ENCODE assay signal across 9 cellular contexts in the genomic region with DNA sequence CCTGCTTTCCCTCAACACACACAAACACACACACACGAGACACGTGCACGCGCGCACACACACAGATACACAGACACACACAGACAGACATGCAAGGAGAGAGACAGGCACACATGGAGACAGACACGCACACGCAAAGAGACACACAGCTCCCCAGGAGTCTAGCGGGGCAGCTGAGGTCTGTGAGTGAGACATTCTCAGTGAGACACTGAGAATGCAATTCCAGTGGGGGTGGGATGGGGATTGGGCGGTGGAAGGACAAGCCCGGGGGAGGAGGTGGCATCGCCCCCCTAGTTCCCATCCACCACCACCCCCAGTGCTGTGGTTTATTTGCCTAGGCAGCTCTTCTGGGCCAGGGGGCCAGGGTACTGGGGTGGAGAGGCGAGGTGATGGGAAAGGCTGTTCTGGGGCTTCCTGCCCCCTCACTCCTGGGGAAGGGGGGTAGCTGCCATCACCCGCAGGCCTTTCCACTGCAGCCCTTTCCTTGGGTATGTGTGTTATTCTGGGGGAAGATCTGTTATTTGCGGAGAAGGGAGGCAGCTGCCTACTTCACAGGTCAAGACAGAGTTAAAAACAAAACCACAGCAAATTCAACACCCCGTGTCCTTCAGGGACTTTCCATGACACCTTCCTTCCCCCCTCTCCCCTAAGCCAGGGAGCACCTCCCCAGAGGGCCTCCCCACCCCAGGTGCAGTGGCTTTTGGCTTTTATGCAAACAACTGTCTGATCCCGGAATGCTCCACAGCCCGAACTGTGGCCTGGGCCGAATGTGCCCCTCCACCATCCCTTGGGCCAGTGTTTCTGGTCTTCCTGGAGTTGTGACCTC. TPM values are rescaled to one million over a fixed set of nuclear protein-coding genes. Genes with fewer than 3 reads are reported as not detected.
DNase-seq lines count a peak whose midpoint lies in the region; ATAC-seq and TF ChIP-seq lines count a peak whose summit lies in the region.
"Had no signal": no experiment of that assay in that cellular context is flagged by ENCODE, and none has a peak within 500 bp of the region (broad histone marks: within the 10 kb centered on the region; RNA-seq: fewer than 3 reads in every experiment).

No MANE protein-coding gene starts in this region.

- H3K27ac ChIP-seq in skeletal muscle tissue (ENCODE audit: low read depth, low read length) (peak overlapping the region; percentile 83), caudate nucleus (ENCODE audit: low read depth, low read length) (no peak overlapping the region), body of pancreas (peak overlapping the region in 1 of 4 donors; percentile 93)

- peak overlapping the region in 1 of 3 donors; percentile 87 for H3K9ac ChIP-seq in skeletal muscle tissue (ENCODE audit: low read depth in 1 of 3, low read length in 3 of 3)

- ATAC-seq in GM19395 (IDR thresholded peaks at IDR 0.05; ENCODE audit: unreplicated experiment), result peak; percentile 38
- no peak for ATAC-seq in HG03520 (IDR thresholded peaks at IDR 0.05; ENCODE audit: unreplicated experiment)
- ATAC-seq in body of pancreas, result no peak

- TF ChIP-seq CTCF in body of pancreas (IDR thresholded peaks at IDR 0.05), result no peak

- H3K27me3 ChIP-seq in skeletal muscle tissue (ENCODE audit: control insufficient read depth in 3 of 3, insufficient read depth in 3 of 3, low read length in 3 of 3), result peaks cover 0 to 4% (median 0%) of the 10 kb centered on the region in 3 donors
- H3K27me3 ChIP-seq in body of pancreas, result no peaks in the 10 kb centered on the region

- no peak for TF ChIP-seq POLR2A in body of pancreas (IDR thresholded peaks at IDR 0.05)

- H3K9me3 ChIP-seq in skeletal muscle tissue (ENCODE audit: control insufficient read depth in 3 of 3, low read length in 3 of 3), result no peaks in the 10 kb centered on the region
- no peaks in the 10 kb centered on the region for H3K9me3 ChIP-seq in body of pancreas

- no peaks in the 10 kb centered on the region for H3K36me3 ChIP-seq in skeletal muscle tissue (ENCODE audit: control insufficient read depth in 3 of 3, insufficient read depth in 3 of 3, low read length in 3 of 3)
- no peaks in the 10 kb centered on the region for H3K36me3 ChIP-seq in body of pancreas (replicated peaks in 1 of 2; ENCODE audit: insufficient read depth in 1 of 2, low read depth in 2 of 2)

- intact Hi-C loops in body of pancreas (cut with DNase I), result loop anchor here (5.0 kb wide), 1 partner anchor 143 kb away; no protein-coding TSS in a partner anchor

- 53 to 55% methylated on average over 13 to 17 of the region's 18 CpGs for WGBS in body of pancreas, 2 donors

- peak; percentile 42 to 58 (median 52) for DNase-seq in T-helper 1 cell
- DNase-seq in central memory CD4-positive, alpha-beta T cell, result peak; percentile 70
- DNase-seq in hippocampal formation (lab: John Stamatoyannopoulos, UW), result no peak
- DNase-seq in caudate nucleus (lab: John Stamatoyannopoulos, UW), result no peak
- DNase-seq in body of pancreas, result no peak

- H3K4me1 ChIP-seq in skeletal muscle tissue (ENCODE audit: control insufficient read depth in 3 of 3, insufficient read depth in 3 of 3, low read length in 3 of 3), result peaks cover 0 to 23% (median 13%) of the 10 kb centered on the region in 3 donors
- peaks cover 29% of the 10 kb centered on the region for H3K4me1 ChIP-seq in body of pancreas

- H3K4me3 ChIP-seq in skeletal muscle tissue (ENCODE audit: low read length in 3 of 3) (no peak overlapping the region), body of pancreas (no peak overlapping the region)

RNA-seq across cellular contexts. Expression of a gene that starts 18.0 kb away (rescaled TPM):
- total RNA-seq in skeletal muscle tissue (not detected), body of pancreas (10 to 100 TPM; 25.4 to 39.9 TPM)
- total RNA-seq: mononuclear cell had no signal

RNA-seq across cellular contexts. Expression of a gene that starts 25.4 kb away (rescaled TPM):
- total RNA-seq in skeletal muscle tissue, result 6.3 TPM
- 10 to 100 TPM; 79.1 to 98.2 TPM for total RNA-seq in body of pancreas

RNA-seq across cellular contexts. Expression of a gene that starts 55.9 kb away (rescaled TPM):
- total RNA-seq in skeletal muscle tissue, result 69.9 TPM
- 10 to 100 TPM; 52.4 to 65.3 TPM for total RNA-seq in body of pancreas

Comparison
In these comparisons a context has a peak if more than half of its experiments do, and no peak if none do; other contexts are left out.
1. DNase-seq: peak in T-helper 1 cell (5 of 5) and central memory CD4-positive, alpha-beta T cell (single experiment); none in hippocampal formation (0 of 2), caudate nucleus (0 of 61) and body of pancreas (0 of 4).
2. RNA of a gene that starts 18.0 kb away (total RNA-seq): 25.4 to 39.9 TPM in body of pancreas; not detected in skeletal muscle tissue (single experiment); every median in the first group is over 10 times any median in the second.
3. RNA of a gene that starts 25.4 kb away (total RNA-seq): 79.1 to 98.2 TPM in body of pancreas; 6.3 TPM in skeletal muscle tissue (single experiment); every median in the first group is over 10 times any median in the second.